In the genomic region with DNA sequence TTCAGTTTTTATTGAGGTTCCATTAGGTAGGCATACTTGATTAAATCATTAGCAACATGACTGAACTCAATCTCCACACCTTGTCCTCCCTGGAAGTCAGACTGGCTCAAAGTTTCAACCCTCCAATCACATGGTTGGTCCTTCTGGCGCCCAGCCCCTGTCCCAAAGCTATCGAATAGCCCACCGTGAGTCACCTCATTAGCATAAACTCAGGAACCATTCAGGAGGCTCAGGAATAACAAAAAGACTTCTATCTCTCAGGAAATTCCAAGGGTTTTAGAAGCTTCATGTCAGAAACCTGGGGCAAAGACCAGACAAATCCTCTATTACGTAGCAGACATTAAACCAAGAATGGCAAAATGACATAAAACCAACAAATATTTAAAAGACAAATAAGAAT, we compare ENCODE assay signal across 16 cellular contexts.
"Had no signal": no experiment of that assay in that cellular context is flagged by ENCODE, and none has a peak within 500 bp of the region (broad histone marks: within the 10 kb centered on the region; RNA-seq: fewer than 3 reads in every experiment).

No MANE protein-coding gene starts in this region.

- H3K4me3 ChIP-seq: adrenal gland, left lung, tibial artery had no signal

- H3K36me3 ChIP-seq: adrenal gland, left lung, tibial artery, WERI-Rb-1 had no signal

- ATAC-seq: activated naive CD4-positive, alpha-beta T cell treated with anti-CD3 and anti-CD28 coated beads, Interleukin-2, amount 50 U/mL, for 72 hours; effector memory CD8-positive, alpha-beta T cell; left lung; stimulated activated naive CD8-positive, alpha-beta T cell treated with anti-CD3 and anti-CD28 coated beads, Interleukin-15, Interleukin-2, amounts not matched to agents 100 U/mL and 50 U/mL, for 24 hours had no signal

- H3K27me3 ChIP-seq: adrenal gland, left lung, tibial artery had no signal

- H3K4me1 ChIP-seq: adrenal gland, left lung, tibial artery had no signal

- H3K9me3 ChIP-seq: adrenal gland, left lung, tibial artery had no signal

- DNase-seq: activated CD4-positive, alpha-beta memory T cell treated with anti-CD3 and anti-CD28 coated beads for 36 hours; activated gamma-delta T cell treated with Interleukin-2 at 50 U/mL for 16 hours; activated T-cell treated with anti-CD3 and anti-CD28 coated beads for 4 hours; adrenal gland; dermis blood vessel endothelial cell; effector memory CD8-positive, alpha-beta T cell; left lung; mammary epithelial cell; nephron progenitor cell; stimulated activated CD4-positive, alpha-beta T cell treated with anti-CD3 and anti-CD28 coated beads, Interleukin-12 subunit alpha, Interleukin-12 subunit beta, amount 100 ng/mL, for 4 hours; stimulated activated CD4-positive, alpha-beta T cell treated with anti-CD3 and anti-CD28 coated beads, Interleukin-1b, Interleukin-23, amount 100 ng/mL, for 48 hours; stimulated activated naive CD8-positive, alpha-beta T cell treated with anti-CD3 and anti-CD28 coated beads, Interleukin-15, Interleukin-2, amounts not matched to agents 100 U/mL and 50 U/mL, for 24 hours; substantia nigra; tibial artery; WERI-Rb-1 had no signal

- H3K27ac ChIP-seq: adrenal gland, left lung, tibial artery, WERI-Rb-1 had no signal
